In the genomic region with DNA sequence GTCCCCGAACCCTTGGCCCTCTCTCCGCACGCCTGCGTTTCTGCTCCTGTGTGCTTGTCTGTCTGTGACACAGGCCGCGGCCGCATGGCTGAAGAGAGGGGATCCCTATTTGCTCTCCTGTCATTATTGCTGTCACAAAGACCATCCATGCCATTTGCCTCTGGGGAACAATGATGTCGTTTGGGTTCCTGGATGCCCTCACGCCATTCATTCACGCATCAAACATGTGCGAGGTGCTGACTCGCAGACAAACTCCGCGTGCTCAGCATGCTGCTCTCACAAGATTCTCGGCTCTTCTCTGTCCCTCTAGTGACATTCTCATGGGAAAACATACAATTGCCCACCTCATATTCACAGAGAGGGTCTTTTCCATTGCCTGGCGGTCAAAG, we compare ENCODE assay signal across 13 cellular contexts.
A peak's percentile ranks its signal among the peaks of the same experiment; 100 is the strongest.
DNase-seq lines count a peak whose midpoint lies in the region; ATAC-seq and TF ChIP-seq lines count a peak whose summit lies in the region.
"Had no signal": no experiment of that assay in that cellular context is flagged by ENCODE, and none has a peak within 500 bp of the region (broad histone marks: within the 10 kb centered on the region; RNA-seq: fewer than 3 reads in every experiment).

No MANE protein-coding gene starts in this region.

- H3K4me1 Mint-ChIP-seq in stimulated activated naive CD8-positive, alpha-beta T cell treated with anti-CD3 and anti-CD28 coated beads, Interleukin-15, Interleukin-2, amounts not matched to agents 100 ng/mL and 50 ng/mL, for 24 hours (ENCODE audit: low read depth): peaks cover 20% of the 10 kb centered on the region
- H3K4me1 Mint-ChIP-seq in activated CD8-positive, alpha-beta T cell treated with anti-CD3 and anti-CD28 coated beads for 36 hours (ENCODE audit: low read depth): peaks cover 22% of the 10 kb centered on the region
- peaks cover 11% of the 10 kb centered on the region for H3K4me1 Mint-ChIP-seq in memory B cell

- H3K4me1 ChIP-seq in Karpas-422 (ENCODE audit: low read length): peaks cover 12% of the 10 kb centered on the region

- no peak overlapping the region for H3K4me2 ChIP-seq in Karpas-422 (ENCODE audit: low read depth, low read length, poor library complexity, severe bottlenecking)
- H3K4me2 ChIP-seq: KMS-11 had no signal

- H3K36me3 Mint-ChIP-seq in stimulated activated naive CD8-positive, alpha-beta T cell treated with anti-CD3 and anti-CD28 coated beads, Interleukin-15, Interleukin-2, amounts not matched to agents 100 ng/mL and 50 ng/mL, for 24 hours (ENCODE audit: low read depth): no peaks in the 10 kb centered on the region
- no peaks in the 10 kb centered on the region for H3K36me3 Mint-ChIP-seq in activated CD8-positive, alpha-beta T cell treated with anti-CD3 and anti-CD28 coated beads for 36 hours (ENCODE audit: low read depth)
- no peaks in the 10 kb centered on the region for H3K36me3 Mint-ChIP-seq in memory B cell

- intact Hi-C loops in activated CD8-positive, alpha-beta T cell treated with anti-CD3 and anti-CD28 coated beads for 36 hours (cut with micrococcal nuclease): no loop called here

- H3K9me3 ChIP-seq in Karpas-422 (ENCODE audit: low read length): no peaks in the 10 kb centered on the region
- H3K9me3 ChIP-seq: sigmoid colon had no signal

- POLR2A ChIA-PET in activated CD8-positive, alpha-beta T cell treated with anti-CD3 and anti-CD28 coated beads for 36 hours (lab: Charles Lee): interaction anchor here (0.6 kb wide), 1 partner anchor 181 kb away, joined by 3 read pairs; no protein-coding TSS in a partner anchor

- H3K27me3 ChIP-seq in Karpas-422 (ENCODE audit: low read length): no peaks in the 10 kb centered on the region
- H3K27me3 ChIP-seq: sigmoid colon had no signal

- H3K4me3 ChIP-seq in Karpas-422 (ENCODE audit: low read length): no peak overlapping the region
- H3K4me3 ChIP-seq: sigmoid colon had no signal

- H3K36me3 ChIP-seq in Karpas-422 (ENCODE audit: insufficient read depth, low read length): no peaks in the 10 kb centered on the region
- H3K36me3 ChIP-seq: sigmoid colon had no signal

- no peak overlapping the region for H3K4me3 Mint-ChIP-seq in stimulated activated naive CD8-positive, alpha-beta T cell treated with anti-CD3 and anti-CD28 coated beads, Interleukin-15, Interleukin-2, amounts not matched to agents 100 ng/mL and 50 ng/mL, for 24 hours
- peak overlapping the region; percentile 40 for H3K4me3 Mint-ChIP-seq in activated CD8-positive, alpha-beta T cell treated with anti-CD3 and anti-CD28 coated beads for 36 hours
- peak overlapping the region; percentile 62 for H3K4me3 Mint-ChIP-seq in memory B cell

- no peak for ATAC-seq in stimulated activated naive CD8-positive, alpha-beta T cell treated with anti-CD3 and anti-CD28 coated beads, Interleukin-15, Interleukin-2, amounts not matched to agents 100 U/mL and 50 U/mL, for 24 hours
- ATAC-seq in activated CD8-positive, alpha-beta T cell treated with anti-CD3 and anti-CD28 coated beads for 36 hours: no peak
- ATAC-seq in memory B cell (ENCODE audit: low read depth): no peak

- H4K20me1 ChIP-seq in Karpas-422 (ENCODE audit: insufficient read depth, low read depth, low read length): no peaks in the 10 kb centered on the region

- no peaks in the 10 kb centered on the region for H3K9me3 Mint-ChIP-seq in stimulated activated naive CD8-positive, alpha-beta T cell treated with anti-CD3 and anti-CD28 coated beads, Interleukin-15, Interleukin-2, amounts not matched to agents 100 ng/mL and 50 ng/mL, for 24 hours
- no peaks in the 10 kb centered on the region for H3K9me3 Mint-ChIP-seq in activated CD8-positive, alpha-beta T cell treated with anti-CD3 and anti-CD28 coated beads for 36 hours
- H3K9me3 Mint-ChIP-seq in memory B cell: no peaks in the 10 kb centered on the region

- no peak for TF ChIP-seq CTCF in activated CD8-positive, alpha-beta T cell treated with anti-CD3 and anti-CD28 coated beads for 36 hours (IDR thresholded peaks at IDR 0.05)

- no peak for DNase-seq in stimulated activated naive CD8-positive, alpha-beta T cell treated with anti-CD3 and anti-CD28 coated beads, Interleukin-15, Interleukin-2, amounts not matched to agents 100 U/mL and 50 U/mL, for 24 hours
- no peak for DNase-seq in activated CD8-positive, alpha-beta T cell treated with anti-CD3 and anti-CD28 coated beads for 36 hours
- no peak for DNase-seq in memory B cell (ENCODE audit: low spot score in 2 of 2)
- DNase-seq in DMS153 (lab: John Stamatoyannopoulos, UW): no peak
- DNase-seq in germinal center (ENCODE audit: low spot score): no peak
- DNase-seq in Karpas-422: no peak
- no peak for DNase-seq in T-helper 9 cell
- DNase-seq: erythroblast, NCI-H1105, NCI-H510A, sigmoid colon had no signal

- no peaks in the 10 kb centered on the region for H3K27me3 Mint-ChIP-seq in stimulated activated naive CD8-positive, alpha-beta T cell treated with anti-CD3 and anti-CD28 coated beads, Interleukin-15, Interleukin-2, amounts not matched to agents 100 ng/mL and 50 ng/mL, for 24 hours
- no peaks in the 10 kb centered on the region for H3K27me3 Mint-ChIP-seq in activated CD8-positive, alpha-beta T cell treated with anti-CD3 and anti-CD28 coated beads for 36 hours
- peaks cover 11% of the 10 kb centered on the region for H3K27me3 Mint-ChIP-seq in memory B cell

- H3K9ac ChIP-seq in Karpas-422 (ENCODE audit: low read length): no peak overlapping the region
- H3K9ac ChIP-seq: KMS-11 had no signal

- no peak overlapping the region for H2AFZ ChIP-seq in Karpas-422 (ENCODE audit: low read length)

- no peaks in the 10 kb centered on the region for H3K9me2 ChIP-seq in Karpas-422 (replicated peaks; ENCODE audit: insufficient read depth, low read length)

- H3K27ac ChIP-seq in Karpas-422 (ENCODE audit: low read length): no peak overlapping the region
- H3K27ac ChIP-seq: KMS-11, sigmoid colon had no signal

- H3K79me2 ChIP-seq in Karpas-422 (ENCODE audit: low read length): no peaks in the 10 kb centered on the region

- CTCF ChIA-PET in activated CD8-positive, alpha-beta T cell treated with anti-CD3 and anti-CD28 coated beads for 36 hours (lab: Charles Lee): interaction anchor here (1.2 to 1.3 kb wide), 2 partner anchors 24 to 123 kb away, joined by 3 to 4 read pairs; no protein-coding TSS in a partner anchor

- peak overlapping the region; percentile 53 for H3K27ac Mint-ChIP-seq in stimulated activated naive CD8-positive, alpha-beta T cell treated with anti-CD3 and anti-CD28 coated beads, Interleukin-15, Interleukin-2, amounts not matched to agents 100 ng/mL and 50 ng/mL, for 24 hours
- H3K27ac Mint-ChIP-seq in activated CD8-positive, alpha-beta T cell treated with anti-CD3 and anti-CD28 coated beads for 36 hours: peak overlapping the region; percentile 84
- no peak overlapping the region for H3K27ac Mint-ChIP-seq in memory B cell
